ENCODE assay signal across 23 cellular contexts in the genomic region with DNA sequence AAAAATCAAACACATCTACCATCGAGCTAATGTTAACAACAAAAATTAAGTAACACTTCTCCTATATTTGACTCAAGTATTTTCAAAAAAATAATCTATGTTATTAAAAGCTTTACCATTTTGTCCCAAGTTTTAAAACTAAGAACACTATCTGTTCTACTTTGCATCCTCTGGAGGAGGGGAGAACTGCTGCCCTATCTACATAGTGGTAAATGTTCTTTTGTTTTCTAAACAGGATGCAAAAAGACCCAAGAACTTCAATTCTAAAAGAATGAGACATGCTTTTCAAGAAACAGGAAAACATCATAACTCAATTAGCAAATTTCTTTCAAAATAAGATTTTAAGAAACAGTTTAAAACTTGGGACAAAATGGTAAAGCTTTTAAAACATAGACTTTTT. TPM values are rescaled to one million over a fixed set of nuclear protein-coding genes. Genes with fewer than 3 reads are reported as not detected.
"Had no signal": no experiment of that assay in that cellular context is flagged by ENCODE, and none has a peak within 500 bp of the region (broad histone marks: within the 10 kb centered on the region; RNA-seq: fewer than 3 reads in every experiment).

No MANE protein-coding gene starts in this region.

- FAIRE-seq: K562 had no signal

- H3K9me3 ChIP-seq: adrenal gland had no signal

- H3K36me3 ChIP-seq: adrenal gland had no signal

- H3K4me3 ChIP-seq: adrenal gland, K562 had no signal

- H3K4me1 ChIP-seq: adrenal gland had no signal

- ATAC-seq: activated CD4-positive, alpha-beta T cell treated with anti-CD3 and anti-CD28 coated beads for 36 hours; PC-3 had no signal

- H3K27ac ChIP-seq: adrenal gland had no signal

- DNase-seq: activated CD4-positive, alpha-beta memory T cell treated with anti-CD3 and anti-CD28 coated beads, Interleukin-2, amount 10 ng/mL, durations not matched to agents 7 days and 5 days; activated CD4-positive, alpha-beta T cell treated with anti-CD3 and anti-CD28 coated beads for 36 hours; activated CD4-positive, alpha-beta T cell treated with anti-CD3 and anti-CD28 coated beads, Interleukin-2, amount 50 U/mL, for 1 hour; activated naive CD4-positive, alpha-beta T cell treated with anti-CD3 and anti-CD28 coated beads, Interleukin-2, amount 50 U/mL, for 16 hours; activated naive CD8-positive, alpha-beta T cell treated with anti-CD3 and anti-CD28 coated beads, Interleukin-2, amount 10 ng/mL, durations not matched to agents 7 days and 5 days; activated T-cell treated with anti-CD3 and anti-CD28 coated beads for 4 hours; activated T-cell treated with anti-CD3 and anti-CD28 coated beads, Interleukin-2, amount 50 U/mL, for 48 hours; adrenal gland; anterior cingulate cortex; Kasumi-1; NCI-H1105 treated with DMSO at 0.1 percent for 48 hours; NCI-H1436 treated with DMSO at 0.1 percent for 48 hours; NCI-H187; NCI-H2081 treated with DMSO at 0.1 percent for 48 hours; NCI-H446; NCI-H524; PC-3; SHP77 treated with DMSO at 0.1 percent for 48 hours; T-helper 2 cell had no signal

RNA-seq across cellular contexts. Expression of a gene that starts 14.8 kb away (rescaled TPM):
- total RNA-seq: activated CD4-positive, alpha-beta memory T cell treated with anti-CD3 and anti-CD28 coated beads, Interleukin-2, amount 10 ng/mL, durations not matched to agents 7 days and 5 days; activated CD4-positive, alpha-beta T cell treated with anti-CD3 and anti-CD28 coated beads for 36 hours; activated CD8-positive, alpha-beta memory T cell treated with anti-CD3 and anti-CD28 coated beads for 36 hours; activated naive CD8-positive, alpha-beta T cell treated with anti-CD3 and anti-CD28 coated beads, Interleukin-2, amount 10 ng/mL, durations not matched to agents 7 days and 5 days; cardiac septum; PC-3; SK-MEL-5 had no signal
- polyA plus RNA-seq: K562 had no signal
